In genomic region chr18:45954070-45954712, GRCh38 we compare ENCODE assay signal across 1 cellular context.
TF ChIP-seq lines count a peak whose summit lies in the region.

No MANE protein-coding gene starts in this region.

TF ChIP-seq in HepG2, 621 proteins besides CTCF, POLR2A, EP300 and RAD21 (continued from another document):
- TF ChIP-seq ZNF724P (CRISPR knock-in tag; IDR thresholded peaks at IDR 0.05; ENCODE audit: borderline replicate concordance), result no peak
